In genomic region chr11:63838682-63839507, GRCh38 we compare ENCODE assay signal across 8 cellular contexts. TPM values are rescaled to one million over a fixed set of nuclear protein-coding genes. Genes with fewer than 3 reads are reported as not detected.
DNase-seq lines count a peak whose midpoint lies in the region; ATAC-seq and TF ChIP-seq lines count a peak whose summit lies in the region.

Gene MARK2, plus strand, starts transcription at chr11:63839110. Its CDS starts 397 bp downstream, at chr11:63839507.

- H3K27ac ChIP-seq in Panc1 (ENCODE audit: low read length): peak within 1 kb of the TSS; percentile 88

- ATAC-seq in GM21723 (IDR thresholded peaks at IDR 0.05; ENCODE audit: unreplicated experiment) (peak; percentile 69), Panc1 (peak; percentile 92)
- ATAC-seq in activated T-cell treated with anti-CD3 and anti-CD28 coated beads, Interleukin-2, amount 50 U/mL, for 4 hours: peak; percentile 89 to 91

- in situ Hi-C loops in Panc1 (cut with HindIII; ENCODE audit: low pct_unique_long_range_greater_than_20kb, low sequenced_read_pairs): no loop called here

- POLR2A ChIA-PET in Panc1 (lab: Charles Lee): interaction anchor here (0.6 to 0.8 kb wide), 5 partner anchors 9 to 1237 kb away, joined by 3 to 8 read pairs (median 5); no protein-coding TSS in a partner anchor

- no peaks in the 10 kb centered on the region for H3K27me3 Mint-ChIP-seq in activated T-cell treated with anti-CD3 and anti-CD28 coated beads, Interleukin-2, amount 50 U/mL, for 4 hours (ENCODE audit: low read depth)

- peak; percentile 61 for TF ChIP-seq POLR2A in erythroblast (IDR thresholded peaks at IDR 0.05; ENCODE audit: low read length)

- H3K9me3 ChIP-seq in Panc1 (ENCODE audit: control insufficient read depth, insufficient read depth, low read depth, low read length): no peaks in the 10 kb centered on the region
- H3K9me3 ChIP-seq in mucosa of stomach (ENCODE audit: control insufficient read depth, low read length): no peaks in the 10 kb centered on the region

- TF ChIP-seq CTCF in Panc1 (IDR thresholded peaks at IDR 0.05): no peak

- H3K36me3 ChIP-seq in Panc1 (ENCODE audit: control insufficient read depth, insufficient read depth, low read length): no peaks in the 10 kb centered on the region
- H3K36me3 ChIP-seq in mucosa of stomach (ENCODE audit: control insufficient read depth, insufficient read depth, low read length): no peaks in the 10 kb centered on the region

- H3K4me3 ChIP-seq in Panc1 (ENCODE audit: low read depth in 2 of 2, low read length in 2 of 2): peak within 1 kb of the TSS; percentile 88 to 94
- peak within 1 kb of the TSS; percentile 76 for H3K4me3 ChIP-seq in mucosa of stomach (ENCODE audit: low read length)

- CTCF ChIA-PET in Panc1 (lab: Charles Lee): interaction anchor here (0.5 to 2.7 kb wide), 6 partner anchors 72 to 517 kb away, joined by 3 to 32 read pairs (median 4); no protein-coding TSS in a partner anchor

- intact Hi-C loops in Panc1 (cut with micrococcal nuclease; ENCODE audit: unreplicated experiment): loop anchor here (10.0 kb wide), 2 partner anchors 74 to 316 kb away; partner anchors contain the start of gene ZFTA

- H3K4me3 Mint-ChIP-seq in activated T-cell treated with anti-CD3 and anti-CD28 coated beads, Interleukin-2, amount 50 U/mL, for 4 hours: peak within 1 kb of the TSS; percentile 91

- no TSS peak for BruUV-seq in Panc1 (replicated peaks; lab: Mats Ljungman, UMichigan)

- H3K9me3 Mint-ChIP-seq in activated T-cell treated with anti-CD3 and anti-CD28 coated beads, Interleukin-2, amount 50 U/mL, for 4 hours: no peaks in the 10 kb centered on the region

- DNase-seq in DMS53 (lab: John Stamatoyannopoulos, UW) (peak; percentile 100), KG1 (lab: John Stamatoyannopoulos, UW) (peak; percentile 99), Panc1 (ENCODE audit: low read depth, low spot score) (peak; percentile 86), erythroblast (lab: John Stamatoyannopoulos, UW) (peak; percentile 98 to 99)
- peak; percentile 100 for DNase-seq in activated T-cell treated with anti-CD3 and anti-CD28 coated beads, Interleukin-2, amount 50 U/mL, for 4 hours
- DNase-seq in stimulated activated CD8-positive, alpha-beta memory T cell treated with anti-CD3 and anti-CD28 coated beads, Interleukin-7, amount 100 ng/mL, for 1 hour (ENCODE audit: low read depth in 2 of 2): peak; percentile 99 to 100

- H3K4me1 ChIP-seq in Panc1 (ENCODE audit: control insufficient read depth, insufficient read depth, low read length) (peaks cover 20% of the 10 kb centered on the region), mucosa of stomach (ENCODE audit: control insufficient read depth, insufficient read depth, low read length) (peaks cover 49% of the 10 kb centered on the region)

- no peaks in the 10 kb centered on the region for H3K27me3 ChIP-seq in Panc1 (ENCODE audit: control insufficient read depth, insufficient read depth, low read length)
- H3K27me3 ChIP-seq in mucosa of stomach (ENCODE audit: control insufficient read depth, insufficient read depth, low read length): no peaks in the 10 kb centered on the region

- peaks cover 3% of the 10 kb centered on the region for H3K36me3 Mint-ChIP-seq in activated T-cell treated with anti-CD3 and anti-CD28 coated beads, Interleukin-2, amount 50 U/mL, for 4 hours (ENCODE audit: insufficient read depth)

- peaks cover 48% of the 10 kb centered on the region for H3K4me1 Mint-ChIP-seq in activated T-cell treated with anti-CD3 and anti-CD28 coated beads, Interleukin-2, amount 50 U/mL, for 4 hours (ENCODE audit: low read depth)

- peak within 1 kb of the TSS; percentile 93 for H3K9ac ChIP-seq in mucosa of stomach (ENCODE audit: low read length)

RNA-seq across cellular contexts. Expression of gene MARK2, which starts in this region (rescaled TPM):
- 41.1 TPM for total RNA-seq in Panc1 (2021; ENCODE audit: unreplicated experiment)
- 28.8 TPM for polyA plus RNA-seq in Panc1 (2012; ENCODE audit: insufficient read length)
- total RNA-seq in activated T-cell treated with anti-CD3 and anti-CD28 coated beads, Interleukin-2, amount 50 U/mL, for 4 hours: 10 to 100 TPM; 32.6 to 33.6 (median 33.4) TPM

Comparison
In these comparisons a context has a peak if more than half of its experiments do, and no peak if none do; other contexts are left out.
1. Peak in every context shown above with its lines: DNase-seq, ATAC-seq, H3K4me3 ChIP-seq and H3K27ac ChIP-seq.